In the genomic region with DNA sequence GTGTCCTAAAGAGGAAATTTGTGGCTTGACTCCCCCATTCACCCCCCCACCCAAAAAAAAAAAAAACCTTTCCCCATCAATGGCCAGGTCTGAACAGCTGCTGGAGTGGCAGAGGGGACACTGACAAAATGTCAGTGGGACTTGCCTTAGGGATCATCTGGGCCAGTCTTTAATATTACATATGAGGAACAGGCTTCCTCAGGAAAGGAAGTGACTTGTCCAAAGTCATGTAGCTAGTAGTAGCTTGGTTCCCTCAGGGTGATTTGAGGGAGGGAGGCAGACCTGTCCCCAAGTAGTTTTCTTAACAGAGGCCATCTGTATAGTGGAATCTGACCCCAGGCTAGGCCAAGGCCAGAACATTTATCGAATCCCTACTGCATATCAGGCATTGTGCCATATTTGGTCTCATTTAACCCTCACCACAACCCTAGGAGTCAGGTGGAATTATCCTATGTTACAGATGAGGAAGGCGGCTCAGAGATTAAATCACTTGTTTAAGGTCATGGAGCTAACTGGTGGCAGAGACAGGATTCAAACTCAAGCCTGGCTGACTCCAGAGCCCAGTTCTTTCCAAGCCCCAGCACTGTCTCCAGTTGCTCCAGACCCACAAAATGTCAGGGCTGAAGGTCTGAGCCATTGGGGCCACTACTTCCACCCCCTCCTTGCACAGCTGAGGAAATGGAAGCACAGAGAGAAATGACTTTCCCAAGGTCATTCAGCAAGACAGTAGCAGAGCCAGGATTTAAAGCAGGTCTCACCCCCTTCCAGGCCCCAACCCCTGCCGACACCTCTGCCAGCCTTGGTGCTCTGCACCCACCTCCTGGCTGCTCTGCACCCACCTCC, we compare ENCODE assay signal across 10 cellular contexts. TPM values are rescaled to one million over a fixed set of nuclear protein-coding genes. Genes with fewer than 3 reads are reported as not detected.
DNase-seq lines count a peak whose midpoint lies in the region; ATAC-seq and TF ChIP-seq lines count a peak whose summit lies in the region.
"Had no signal": no experiment of that assay in that cellular context is flagged by ENCODE, and none has a peak within 500 bp of the region (broad histone marks: within the 10 kb centered on the region; RNA-seq: fewer than 3 reads in every experiment).

No MANE protein-coding gene starts in this region.

- no peaks in the 10 kb centered on the region for H3K9me3 ChIP-seq in CD4-positive, alpha-beta T cell (ENCODE audit: control insufficient read depth, low read length)

- H3K36me3 Mint-ChIP-seq in CD4-positive, alpha-beta T cell (ENCODE audit: low read depth) = peaks cover 48% of the 10 kb centered on the region
- H3K36me3 Mint-ChIP-seq in dendritic cell treated with granulocyte-macrophage colony-stimulating factor and Interleukin-4, amounts not matched to agents 40 ng/mL and 50 ng/mL, for 4 days (ENCODE audit: low read depth) = peaks cover 92% of the 10 kb centered on the region
- peaks cover 2% of the 10 kb centered on the region for H3K36me3 Mint-ChIP-seq in osteocyte (ENCODE audit: unreplicated experiment)

- peaks cover 78% of the 10 kb centered on the region for H3K4me1 Mint-ChIP-seq in CD4-positive, alpha-beta T cell (ENCODE audit: low read depth)
- peaks cover 89% of the 10 kb centered on the region for H3K4me1 Mint-ChIP-seq in dendritic cell treated with granulocyte-macrophage colony-stimulating factor and Interleukin-4, amounts not matched to agents 40 ng/mL and 50 ng/mL, for 4 days (ENCODE audit: low read depth)
- H3K4me1 Mint-ChIP-seq in osteocyte (ENCODE audit: unreplicated experiment) = peaks cover 20% of the 10 kb centered on the region

- TF ChIP-seq POLR2A in NB4 (IDR thresholded peaks at IDR 0.05; ENCODE audit: extremely low read depth, insufficient read length) = no peak

- CTCF ChIA-PET in CD4-positive, alpha-beta T cell (lab: Charles Lee) = interaction anchor here (1.0 to 1.6 kb wide), 4 partner anchors 9 to 58 kb away, joined by 3 to 5 read pairs (median 3); no protein-coding TSS in a partner anchor

- DNase-seq in CD4-positive, alpha-beta T cell = no peak
- DNase-seq in NB4 (ENCODE audit: low read depth) (peak; percentile 63), osteocyte (ENCODE audit: extremely low spot score, unreplicated experiment) (no peak), NCI-H748 treated with DMSO at 0.1 percent for 48 hours (lab: John Stamatoyannopoulos, UW) (no peak), GM13977 (ENCODE audit: low spot score) (no peak)

- no peaks in the 10 kb centered on the region for H3K27me3 Mint-ChIP-seq in CD4-positive, alpha-beta T cell
- no peaks in the 10 kb centered on the region for H3K27me3 Mint-ChIP-seq in dendritic cell treated with granulocyte-macrophage colony-stimulating factor and Interleukin-4, amounts not matched to agents 40 ng/mL and 50 ng/mL, for 4 days
- no peaks in the 10 kb centered on the region for H3K27me3 Mint-ChIP-seq in osteocyte (ENCODE audit: unreplicated experiment)

- ATAC-seq in CD4-positive, alpha-beta T cell (ENCODE audit: poor library complexity) = peak; percentile 4
- no peak for ATAC-seq in HG03175 (IDR thresholded peaks at IDR 0.05; ENCODE audit: unreplicated experiment)
- no peak for ATAC-seq in GM18511 (IDR thresholded peaks at IDR 0.05; ENCODE audit: unreplicated experiment)

- no peak overlapping the region for H3K4me3 ChIP-seq in NB4 (ENCODE audit: low read depth, low read length)

- in situ Hi-C loops in GM13977 (cut with MboI; ENCODE audit: low pct_unique_long_range_greater_than_20kb, low sequenced_read_pairs, unreplicated experiment) = no loop called here

- POLR2A ChIA-PET in CD4-positive, alpha-beta T cell (lab: Charles Lee) = interaction anchor here (0.6 to 10.7 kb wide), 13 partner anchors 8 to 454 kb away, joined by 3 to 189 read pairs (median 4); partner anchors contain the start of genes CKS1B, FLAD1, PBXIP1 and PMVK

- H3K27ac ChIP-seq in CD4-positive, alpha-beta T cell (ENCODE audit: low read depth, low read length) = peak overlapping the region; percentile 88

- TF ChIP-seq CTCF in CD4-positive, alpha-beta T cell (IDR thresholded peaks at IDR 0.05) = no peak
- TF ChIP-seq CTCF in NB4 (IDR thresholded peaks at IDR 0.05; ENCODE audit: low read depth, low read length) = no peak
- TF ChIP-seq CTCF in osteocyte (IDR thresholded peaks at IDR 0.05) = no peak
- TF ChIP-seq CTCF in GM13977 (IDR thresholded peaks at IDR 0.05; ENCODE audit: extremely low read depth, insufficient read depth, missing control alignments) = no peak

- H3K4me3 Mint-ChIP-seq in CD4-positive, alpha-beta T cell = peak overlapping the region; percentile 91
- H3K4me3 Mint-ChIP-seq in dendritic cell treated with granulocyte-macrophage colony-stimulating factor and Interleukin-4, amounts not matched to agents 40 ng/mL and 50 ng/mL, for 4 days = peak overlapping the region; percentile 70
- H3K4me3 Mint-ChIP-seq in osteocyte (ENCODE audit: unreplicated experiment) = no peak overlapping the region

- no peaks in the 10 kb centered on the region for H3K27me3 ChIP-seq in CD4-positive, alpha-beta T cell (ENCODE audit: control insufficient read depth, insufficient read depth, low read length)

- H3K9me3 Mint-ChIP-seq in CD4-positive, alpha-beta T cell = no peaks in the 10 kb centered on the region
- no peaks in the 10 kb centered on the region for H3K9me3 Mint-ChIP-seq in dendritic cell treated with granulocyte-macrophage colony-stimulating factor and Interleukin-4, amounts not matched to agents 40 ng/mL and 50 ng/mL, for 4 days
- H3K9me3 Mint-ChIP-seq in osteocyte (ENCODE audit: unreplicated experiment) = no peaks in the 10 kb centered on the region

- intact Hi-C loops in CD4-positive, alpha-beta T cell (cut with DNase I, micrococcal nuclease) = no loop called here
- intact Hi-C loops in dendritic cell treated with granulocyte-macrophage colony-stimulating factor and Interleukin-4, amounts not matched to agents 40 ng/mL and 50 ng/mL, for 4 days (cut with micrococcal nuclease) = no loop called here

- peak overlapping the region; percentile 92 for H3K27ac Mint-ChIP-seq in CD4-positive, alpha-beta T cell
- peak overlapping the region; percentile 100 for H3K27ac Mint-ChIP-seq in dendritic cell treated with granulocyte-macrophage colony-stimulating factor and Interleukin-4, amounts not matched to agents 40 ng/mL and 50 ng/mL, for 4 days
- peak overlapping the region; percentile 16 for H3K27ac Mint-ChIP-seq in osteocyte (ENCODE audit: unreplicated experiment)

RNA-seq across cellular contexts. Expression of gene ZBTB7B, which starts 10.4 kb away (rescaled TPM):
- 10 to 100 TPM; 22.8 to 25.1 TPM for total RNA-seq in CD4-positive, alpha-beta T cell
- 34.4 and 37.8 TPM in 2 replicates for total RNA-seq in osteocyte

RNA-seq across cellular contexts. Expression of gene LENEP, which starts 19.6 kb away (rescaled TPM):
- not detected for total RNA-seq in CD4-positive, alpha-beta T cell
- not detected in 2 replicates for total RNA-seq in osteocyte
- total RNA-seq: myocyte, RPMI7951 had no signal

RNA-seq across cellular contexts. Expression of gene DCST2, which starts 20.6 kb away (rescaled TPM):
- total RNA-seq in CD4-positive, alpha-beta T cell = 1 to 10 TPM; 1.4 to 2.2 TPM
- total RNA-seq in osteocyte = 0.75 and 1.0 TPM in 2 replicates
- total RNA-seq: myocyte, RPMI7951 had no signal

RNA-seq across cellular contexts. Expression of gene DCST1, which starts 20.6 kb away (rescaled TPM):
- total RNA-seq in CD4-positive, alpha-beta T cell = under 1 TPM; 0.33 to 0.39 TPM
- not detected in 2 replicates for total RNA-seq in osteocyte
- total RNA-seq: myocyte, RPMI7951 had no signal

RNA-seq across cellular contexts. Expression of gene FLAD1, which starts 29.8 kb away (rescaled TPM):
- total RNA-seq in CD4-positive, alpha-beta T cell = 10 to 100 TPM; 16.7 to 19.4 TPM
- total RNA-seq in osteocyte = 30.2 and 31.2 TPM in 2 replicates

Comparison
In these comparisons a context has a peak if more than half of its experiments do, and no peak if none do; other contexts are left out.
1. H3K27ac Mint-ChIP-seq: peak in every context shown above with its lines; median percentile 100 in dendritic cell treated with granulocyte-macrophage colony-stimulating factor and Interleukin-4, amounts not matched to agents 40 ng/mL and 50 ng/mL, for 4 days; 92 in CD4-positive, alpha-beta T cell; 16 in osteocyte.